9 cellular contexts compared by ENCODE assay signal in the genomic region with DNA sequence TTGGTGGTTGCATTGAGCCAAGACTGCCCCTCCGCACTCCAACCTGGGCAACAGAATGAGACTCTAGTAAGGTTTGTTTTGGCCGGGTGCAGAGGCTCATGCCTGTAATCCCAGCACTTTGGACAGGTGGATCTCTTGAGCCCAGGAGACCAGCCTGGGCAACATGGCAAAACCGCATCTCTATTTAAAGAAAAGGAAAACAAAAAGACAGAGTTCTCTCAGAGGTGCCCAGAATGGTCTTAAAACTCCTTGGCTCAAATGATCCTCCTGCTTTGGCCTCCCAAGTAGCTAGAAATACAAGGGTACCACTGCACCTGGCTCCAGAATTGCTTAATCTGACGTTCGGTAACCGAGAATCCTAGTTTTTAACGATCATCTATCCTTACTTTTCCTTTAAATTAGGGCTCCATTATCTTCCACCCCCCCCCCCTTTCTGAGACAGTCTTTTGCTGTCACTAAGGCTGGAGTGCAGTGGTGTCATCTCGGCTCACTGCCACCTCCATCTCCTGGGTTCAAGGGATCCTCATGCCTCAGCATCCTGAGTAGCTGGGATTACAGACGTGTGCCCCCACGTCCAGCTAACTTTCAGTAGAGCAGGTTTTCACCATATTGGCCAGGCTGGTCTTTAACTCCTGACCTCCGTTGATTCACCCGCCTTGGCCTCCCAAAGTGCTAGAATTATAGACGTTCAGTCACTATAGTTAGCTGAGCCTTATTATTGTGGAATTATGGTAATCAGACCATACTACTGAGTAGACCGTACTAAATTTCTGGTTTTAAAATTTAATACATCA. TPM values are rescaled to one million over a fixed set of nuclear protein-coding genes. Genes with fewer than 3 reads are reported as not detected.
DNase-seq lines count a peak whose midpoint lies in the region; ATAC-seq, FAIRE-seq and TF ChIP-seq lines count a peak whose summit lies in the region.
"Had no signal": no experiment of that assay in that cellular context is flagged by ENCODE, and none has a peak within 500 bp of the region (broad histone marks: within the 10 kb centered on the region; RNA-seq: fewer than 3 reads in every experiment).

No MANE protein-coding gene starts in this region.

- no peak for FAIRE-seq in GM12891 (lab: Jason Lieb, UNC)

- peaks cover 51% of the 10 kb centered on the region for H3K36me3 ChIP-seq in PC-9 (ENCODE audit: low read depth)
- H3K36me3 ChIP-seq in endocrine pancreas (ENCODE audit: control insufficient read depth, insufficient read depth, low read length): peaks cover 11% of the 10 kb centered on the region
- H3K36me3 ChIP-seq in prostate gland: peaks cover 0 to 10% of the 10 kb centered on the region in 2 donors

- peaks cover 68% of the 10 kb centered on the region for H3K79me2 ChIP-seq in PC-9 (ENCODE audit: low read depth)

- H3K27ac ChIP-seq in PC-9 (peak overlapping the region; percentile 78), prostate gland (no peak overlapping the region)

- peaks cover 84% of the 10 kb centered on the region for H3F3A ChIP-seq in PC-9 (ENCODE audit: insufficient read depth, low read depth)

- H3K9ac ChIP-seq in endocrine pancreas (ENCODE audit: control insufficient read depth, insufficient read depth, low read length): peak overlapping the region; percentile 47

- no peaks in the 10 kb centered on the region for H3K9me2 ChIP-seq in PC-9 (ENCODE audit: insufficient read depth)

- TF ChIP-seq POLR2A in GM12891 (IDR thresholded peaks at IDR 0.05; ENCODE audit: low read depth, low read length) (peak; percentile 49; the same call in 1 of the 2 replicates), prostate gland (IDR thresholded peaks at IDR 0.05) (no peak)

- no peak for ATAC-seq in HG03439 (IDR thresholded peaks at IDR 0.05; ENCODE audit: unreplicated experiment)
- no peak for ATAC-seq in HG02610 (IDR thresholded peaks at IDR 0.05; ENCODE audit: unreplicated experiment)

- intact Hi-C loops in PC-9 (cut with micrococcal nuclease; ENCODE audit: unreplicated experiment): loop anchor here (5.0 kb wide), 2 partner anchors 181 to 306 kb away; no protein-coding TSS in a partner anchor
- intact Hi-C loops in prostate gland (cut with DNase I): no loop called here

- H3K4me2 ChIP-seq in PC-9: peak overlapping the region; percentile 97

- H4K20me1 ChIP-seq in PC-9 (ENCODE audit: insufficient read depth): peaks cover 42% of the 10 kb centered on the region

- H3K4me3 ChIP-seq in PC-9 (peak overlapping the region; percentile 98), endocrine pancreas (ENCODE audit: control insufficient read depth, insufficient read depth, low read length) (no peak overlapping the region), prostate gland (peak overlapping the region; percentile 83 to 89)

- no peaks in the 10 kb centered on the region for H3K9me3 ChIP-seq in PC-9 (ENCODE audit: insufficient read depth, low read depth)
- no peaks in the 10 kb centered on the region for H3K9me3 ChIP-seq in endocrine pancreas (ENCODE audit: control insufficient read depth, low read length)
- no peaks in the 10 kb centered on the region for H3K9me3 ChIP-seq in prostate gland

- H3K4me1 ChIP-seq in PC-9 (replicated peaks; ENCODE audit: insufficient read depth) (peaks cover 34% of the 10 kb centered on the region), endocrine pancreas (ENCODE audit: control insufficient read depth, insufficient read depth, low read length) (peaks cover 3% of the 10 kb centered on the region), prostate gland (replicated peaks) (peaks cover 3% of the 10 kb centered on the region)

- H3K27me3 ChIP-seq in PC-9 (ENCODE audit: insufficient read depth, low read depth) (no peaks in the 10 kb centered on the region), endocrine pancreas (ENCODE audit: control insufficient read depth, insufficient read depth, low read length) (no peaks in the 10 kb centered on the region), prostate gland (replicated peaks; ENCODE audit: insufficient read depth) (no peaks in the 10 kb centered on the region)

- H2AFZ ChIP-seq in PC-9: no peak overlapping the region

- TF ChIP-seq CTCF in PC-9 (conservative IDR thresholded peaks at IDR 0.05) (no peak), prostate gland (IDR thresholded peaks at IDR 0.05) (no peak)

- 70% methylated on average over 14 of the region's 14 CpGs for WGBS in prostate gland

- BruUV-seq in PC-9 (replicated peaks; lab: Mats Ljungman, UMichigan): no TSS peak

- DNase-seq in GM12891 (ENCODE audit: insufficient read length, low spot score) (no peak), PC-9 (peak in 1 of 2 experiments; percentile 19), prostate gland (ENCODE audit: low spot score) (no peak), NCI-H774 (lab: John Stamatoyannopoulos, UW) (no peak), DMS 273 treated with DMSO at 0.1 percent for 48 hours (lab: John Stamatoyannopoulos, UW) (no peak)
- DNase-seq: NCI-H524 had no signal

- POLR2A ChIA-PET in PC-9 (lab: Charles Lee; ENCODE audit: unreplicated experiment): interaction anchor here (0.6 to 0.7 kb wide), 2 partner anchors 104 to 322 kb away, joined by 5 to 30 read pairs; no protein-coding TSS in a partner anchor

- CTCF ChIA-PET in PC-9 (lab: Charles Lee): no interaction called here

TF ChIP-seq in GM12891, 5 proteins besides CTCF, POLR2A, EP300 and RAD21:
- TF ChIP-seq POLR2AphosphoS5 (IDR thresholded peaks at IDR 0.05; ENCODE audit: low read depth, low read length): peak; percentile 29; the same call in 1 of the 2 replicates
- TF ChIP-seq POU2F2 (IDR thresholded peaks at IDR 0.05; ENCODE audit: low read depth, low read length): no peak

RNA-seq across cellular contexts. Expression of gene RPS25, which starts 1.7 kb away (rescaled TPM):
- polyA plus RNA-seq in GM12891 (2012; ENCODE audit: low read depth, missing spikeins): 4,068 TPM
- total RNA-seq in PC-9 (2021): 954 and 984 TPM in 2 replicates
- total RNA-seq in prostate gland: 1,000 to 10,000 TPM in 1 of 2 donors, 100 to 1,000 TPM in 1; 949 to 1,730 TPM

RNA-seq across cellular contexts. Expression of gene TRAPPC4, which starts 2.2 kb away (rescaled TPM):
- polyA plus RNA-seq in GM12891 (2012; ENCODE audit: low read depth, missing spikeins): 69.5 TPM
- 49.2 and 51.4 TPM in 2 replicates for total RNA-seq in PC-9 (2021)
- total RNA-seq in prostate gland: 10 to 100 TPM; 79.8 to 83.5 TPM

RNA-seq across cellular contexts. Expression of gene SLC37A4, which starts 14.3 kb away (rescaled TPM):
- 14.7 TPM for polyA plus RNA-seq in GM12891 (2012; ENCODE audit: low read depth, missing spikeins)
- total RNA-seq in PC-9 (2021): 23.2 and 24.3 TPM in 2 replicates
- 10 to 100 TPM; 36.2 to 58.7 TPM for total RNA-seq in prostate gland

RNA-seq across cellular contexts. Expression of gene CENATAC, which starts 18.5 kb away (rescaled TPM):
- 7.1 TPM for polyA plus RNA-seq in GM12891 (2012; ENCODE audit: low read depth, missing spikeins)
- 61.7 and 73.9 TPM in 2 replicates for total RNA-seq in PC-9 (2021)
- 10 to 100 TPM; 19.4 to 44.5 TPM for total RNA-seq in prostate gland

RNA-seq across cellular contexts. Expression of gene HYOU1, which starts 40.6 kb away (rescaled TPM):
- polyA plus RNA-seq in GM12891 (2012; ENCODE audit: low read depth, missing spikeins): 63.6 TPM
- 92.0 and 117 TPM in 2 replicates for total RNA-seq in PC-9 (2021)
- total RNA-seq in prostate gland: 100 to 1,000 TPM; 115 to 149 TPM
